8 cellular contexts compared by ENCODE assay signal in the genomic region with DNA sequence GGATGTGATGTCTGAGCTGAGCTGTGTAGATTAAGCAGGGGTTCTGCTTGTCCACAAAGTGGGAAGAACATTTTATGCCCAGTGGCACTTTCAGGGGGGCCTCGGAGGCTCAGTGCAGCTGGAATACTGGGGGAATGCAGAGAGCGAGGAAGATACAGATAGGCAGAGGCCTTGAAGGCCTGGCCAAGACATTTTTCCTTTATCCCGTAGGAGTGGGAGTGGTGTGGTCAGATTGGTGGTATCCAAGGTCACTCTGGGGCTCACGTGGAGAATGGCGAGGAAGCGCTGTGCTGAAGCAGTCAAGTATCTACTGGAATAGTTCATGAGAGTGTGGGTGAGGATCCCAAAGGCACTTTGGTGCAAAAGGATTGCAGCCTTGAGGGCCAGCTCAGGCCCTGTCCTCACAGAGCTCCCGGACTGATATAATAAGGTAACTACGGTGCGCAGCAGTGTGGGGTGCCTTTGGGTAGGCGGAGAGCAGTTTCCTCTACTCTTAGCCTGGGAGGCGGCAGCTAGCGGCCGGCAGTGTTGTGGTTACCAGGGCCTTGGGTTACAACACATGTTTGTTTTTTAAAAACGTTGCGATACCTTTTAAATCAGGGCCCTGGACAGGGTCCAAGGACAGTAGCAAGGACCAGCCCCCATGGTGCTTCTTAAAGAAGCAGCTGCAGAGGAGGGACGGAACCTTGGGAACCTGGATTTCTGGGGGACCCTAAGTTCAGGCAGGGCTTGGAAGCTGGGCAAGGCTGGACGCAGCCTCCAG. TPM values are rescaled to one million over a fixed set of nuclear protein-coding genes. Genes with fewer than 3 reads are reported as not detected.
DNase-seq lines count a peak whose midpoint lies in the region; ATAC-seq and TF ChIP-seq lines count a peak whose summit lies in the region.

No MANE protein-coding gene starts in this region.

- H3K4me3 Mint-ChIP-seq in CD4-positive, CD25-positive, alpha-beta regulatory T cell = peak overlapping the region in 3 of 4 donors; percentile 66 to 74 (median 67)
- peak overlapping the region; percentile 53 for H3K4me3 Mint-ChIP-seq in activated naive CD4-positive, alpha-beta T cell treated with anti-CD3 and anti-CD28 coated beads, Interleukin-2, amount 50 U/mL, for 24 hours

- H3K27ac Mint-ChIP-seq in CD4-positive, CD25-positive, alpha-beta regulatory T cell = peak overlapping the region; percentile 33 to 84 (median 82)
- H3K27ac Mint-ChIP-seq in activated naive CD4-positive, alpha-beta T cell treated with anti-CD3 and anti-CD28 coated beads, Interleukin-2, amount 50 U/mL, for 24 hours = no peak overlapping the region

- intact Hi-C loops in lower lobe of right lung (cut with DNase I) = no loop called here

- no peak for TF ChIP-seq CTCF in lower lobe of right lung (IDR thresholded peaks at IDR 0.05)

- no peaks in the 10 kb centered on the region for H3K27me3 ChIP-seq in CD4-positive, CD25-positive, alpha-beta regulatory T cell (ENCODE audit: control insufficient read depth, insufficient read depth, low read length)
- H3K27me3 ChIP-seq in lower lobe of right lung (ENCODE audit: low read depth) (no peaks in the 10 kb centered on the region), SJCRH30 (peaks cover 8% of the 10 kb centered on the region)

- peak; percentile 74 to 75 for ATAC-seq in CD4-positive, CD25-positive, alpha-beta regulatory T cell (ENCODE audit: low read depth in 2 of 2)
- peak; percentile 65 for ATAC-seq in HG03280 (IDR thresholded peaks at IDR 0.05; ENCODE audit: unreplicated experiment)
- ATAC-seq in lower lobe of right lung = peak; percentile 95 to 97
- ATAC-seq in GM18873 (IDR thresholded peaks at IDR 0.05; ENCODE audit: low FRiP score, unreplicated experiment) = no peak

- peak in 1 of 3 donors; percentile 66 for DNase-seq in CD4-positive, CD25-positive, alpha-beta regulatory T cell
- DNase-seq in GM19240 (ENCODE audit: insufficient read length, low spot score) (peak; percentile 51), lower lobe of right lung (peak; percentile 90), NCI-H524 (lab: John Stamatoyannopoulos, UW) (no peak), SJCRH30 (no peak)

- H3K4me1 Mint-ChIP-seq in CD4-positive, CD25-positive, alpha-beta regulatory T cell = peaks cover 6 to 47% (median 28%) of the 10 kb centered on the region in 4 donors
- peaks cover 9% of the 10 kb centered on the region for H3K4me1 Mint-ChIP-seq in activated naive CD4-positive, alpha-beta T cell treated with anti-CD3 and anti-CD28 coated beads, Interleukin-2, amount 50 U/mL, for 24 hours

- peak overlapping the region; percentile 53 for H3K4me3 ChIP-seq in CD4-positive, CD25-positive, alpha-beta regulatory T cell (ENCODE audit: low read depth, low read length)
- H3K4me3 ChIP-seq in lower lobe of right lung = peak overlapping the region; percentile 6
- no peak overlapping the region for H3K4me3 ChIP-seq in SJCRH30

- H3K36me3 ChIP-seq in CD4-positive, CD25-positive, alpha-beta regulatory T cell (ENCODE audit: control insufficient read depth, insufficient read depth, low read length) = no peaks in the 10 kb centered on the region
- H3K36me3 ChIP-seq in lower lobe of right lung (no peaks in the 10 kb centered on the region), SJCRH30 (no peaks in the 10 kb centered on the region)

- peak overlapping the region; percentile 10 for H3K27ac ChIP-seq in CD4-positive, CD25-positive, alpha-beta regulatory T cell (ENCODE audit: insufficient read depth, low read length, poor library complexity, severe bottlenecking)
- H3K27ac ChIP-seq in lower lobe of right lung (peak overlapping the region; percentile 78), SJCRH30 (no peak overlapping the region)

- H3K36me3 Mint-ChIP-seq in CD4-positive, CD25-positive, alpha-beta regulatory T cell = no peaks in the 10 kb centered on the region
- H3K36me3 Mint-ChIP-seq in activated naive CD4-positive, alpha-beta T cell treated with anti-CD3 and anti-CD28 coated beads, Interleukin-2, amount 50 U/mL, for 24 hours = no peaks in the 10 kb centered on the region

- H3K9me3 ChIP-seq in CD4-positive, CD25-positive, alpha-beta regulatory T cell (ENCODE audit: control insufficient read depth in 2 of 2, low read length in 2 of 2) = no peaks in the 10 kb centered on the region
- H3K9me3 ChIP-seq in lower lobe of right lung (no peaks in the 10 kb centered on the region), SJCRH30 (replicated peaks) (no peaks in the 10 kb centered on the region)

- H3K4me1 ChIP-seq in CD4-positive, CD25-positive, alpha-beta regulatory T cell (ENCODE audit: control insufficient read depth, insufficient read depth, low read length, poor library complexity, severe bottlenecking) = peaks cover 17% of the 10 kb centered on the region
- H3K4me1 ChIP-seq in lower lobe of right lung (peaks cover 24% of the 10 kb centered on the region), SJCRH30 (no peaks in the 10 kb centered on the region)

- no peaks in the 10 kb centered on the region for H3K9me3 Mint-ChIP-seq in CD4-positive, CD25-positive, alpha-beta regulatory T cell
- no peaks in the 10 kb centered on the region for H3K9me3 Mint-ChIP-seq in activated naive CD4-positive, alpha-beta T cell treated with anti-CD3 and anti-CD28 coated beads, Interleukin-2, amount 50 U/mL, for 24 hours

- no peaks in the 10 kb centered on the region for H3K27me3 Mint-ChIP-seq in CD4-positive, CD25-positive, alpha-beta regulatory T cell
- H3K27me3 Mint-ChIP-seq in activated naive CD4-positive, alpha-beta T cell treated with anti-CD3 and anti-CD28 coated beads, Interleukin-2, amount 50 U/mL, for 24 hours = no peaks in the 10 kb centered on the region

RNA-seq across cellular contexts. Expression of a gene that starts 10.8 kb away (rescaled TPM):
- total RNA-seq in CD4-positive, CD25-positive, alpha-beta regulatory T cell = 104 TPM
- 10 to 100 TPM; 78.2 to 97.0 (median 87.7) TPM for polyA plus RNA-seq in CD4-positive, CD25-positive, alpha-beta regulatory T cell
- total RNA-seq in lower lobe of right lung = 79.0 TPM
- total RNA-seq in SJCRH30 (2014; rRNA removed; shearing (Covaris generic)) = 0.08 and 0.10 TPM in 2 replicates

RNA-seq across cellular contexts. Expression of a gene that starts 18.3 kb away (rescaled TPM):
- total RNA-seq in CD4-positive, CD25-positive, alpha-beta regulatory T cell = 12.0 TPM
- 1 to 10 TPM; 4.7 to 8.7 (median 6.1) TPM for polyA plus RNA-seq in CD4-positive, CD25-positive, alpha-beta regulatory T cell
- 129 TPM for total RNA-seq in lower lobe of right lung
- total RNA-seq in SJCRH30 (2014; rRNA removed; shearing (Covaris generic)) = 1.7 and 2.0 TPM in 2 replicates

Comparison
In these comparisons a context has a peak if more than half of its experiments do, and no peak if none do; other contexts are left out.
1. DNase-seq: peak in GM19240 (single experiment) and lower lobe of right lung (single experiment); none in NCI-H524 (0 of 2) and SJCRH30 (0 of 2).
2. RNA of a gene that starts 10.8 kb away (total RNA-seq): 104 TPM in CD4-positive, CD25-positive, alpha-beta regulatory T cell (single experiment) and 79.0 TPM in lower lobe of right lung (single experiment); 0.08 to 0.10 TPM in SJCRH30; every median in the first group is over 10 times any median in the second.
3. RNA of a gene that starts 18.3 kb away (total RNA-seq): 129 TPM in lower lobe of right lung (single experiment); 12.0 TPM in CD4-positive, CD25-positive, alpha-beta regulatory T cell (single experiment) and 1.7 to 2.0 TPM in SJCRH30; every median in the first group is over 10 times any median in the second.